In genomic region chr2:37180640-37181039, GRCh38 we compare ENCODE assay signal across 17 cellular contexts. TPM values are rescaled to one million over a fixed set of nuclear protein-coding genes. Genes with fewer than 3 reads are reported as not detected.
A peak's percentile ranks its signal among the peaks of the same experiment; 100 is the strongest.
DNase-seq lines count a peak whose midpoint lies in the region; ATAC-seq, FAIRE-seq and TF ChIP-seq lines count a peak whose summit lies in the region.
"Had no signal": no experiment of that assay in that cellular context is flagged by ENCODE, and none has a peak within 500 bp of the region (broad histone marks: within the 10 kb centered on the region; RNA-seq: fewer than 3 reads in every experiment).

No MANE protein-coding gene starts in this region.

- H4K91ac ChIP-seq in H9 (ENCODE audit: insufficient read length, low read depth, low read length) = no peak overlapping the region
- no peak overlapping the region for H4K91ac ChIP-seq in H1 (replicated peaks; ENCODE audit: insufficient read length, low read length)

- H3K23ac ChIP-seq in H9 (ENCODE audit: insufficient read length, low read depth, low read length) (no peak overlapping the region), H1 (ENCODE audit: insufficient read length) (no peak overlapping the region), mesendoderm (ENCODE audit: low read length) (no peak overlapping the region)

- no peaks in the 10 kb centered on the region for H3K27me3 ChIP-seq in H9 (ENCODE audit: insufficient read depth, low read length)
- H3K27me3 ChIP-seq in H1 (replicated peaks in 1 of 4; ENCODE audit: control insufficient read depth in 3 of 4, extremely low read depth in 1 of 4, insufficient read depth in 3 of 4, low read length in 3 of 4) = no peaks in the 10 kb centered on the region
- H3K27me3 ChIP-seq in mesendoderm (ENCODE audit: insufficient read depth, low read length, poor library complexity) = no peaks in the 10 kb centered on the region
- H3K27me3 ChIP-seq in small intestine (ENCODE audit: control insufficient read depth in 2 of 2, insufficient read depth in 2 of 2, low read length in 2 of 2) = no peaks in the 10 kb centered on the region
- no peaks in the 10 kb centered on the region for H3K27me3 ChIP-seq in PC-9 (ENCODE audit: insufficient read depth, low read depth)
- H3K27me3 ChIP-seq: BLaER1 had no signal

- H3K56ac ChIP-seq in H9 (ENCODE audit: insufficient read length, low read depth, low read length) = no peak overlapping the region
- H3K56ac ChIP-seq in H1 (replicated peaks; ENCODE audit: insufficient read length, low read depth, low read length) = no peak overlapping the region
- peak overlapping the region; percentile 47 for H3K56ac ChIP-seq in mesendoderm (ENCODE audit: low read length)

- DNase-seq in H9 (no peak), WTC11 (ENCODE audit: low spot score) (no peak), H1 (ENCODE audit: low read depth in 1 of 2, low spot score in 2 of 2) (no peak), mesendoderm (no peak), small intestine (no peak), PC-9 (no peak)
- DNase-seq: 8988T; AML-193; Caco-2; CD8-positive, alpha-beta memory T cell; DND-41; GDM1; GOT3; HFFc6; IMR-90 had no signal

- H2BK15ac ChIP-seq in H9 (ENCODE audit: low read depth, low read length) (no peak overlapping the region), H1 (ENCODE audit: low read length) (no peak overlapping the region), mesendoderm (replicated peaks; ENCODE audit: low read depth) (no peak overlapping the region)

- H3K4me3 ChIP-seq in H1 (ENCODE audit: extremely low read depth in 1 of 4, insufficient read depth in 2 of 4, low read depth in 3 of 4, low read length in 4 of 4) (no peak overlapping the region), mesendoderm (ENCODE audit: low read length) (no peak overlapping the region), small intestine (ENCODE audit: low read depth in 1 of 2, low read length in 2 of 2) (no peak overlapping the region), PC-9 (no peak overlapping the region)
- H3K4me3 ChIP-seq: BLaER1 had no signal

- H3K4me1 Mint-ChIP-seq in H9 (peaks cover 25 to 29% of the 10 kb centered on the region in 2 experiments), WTC11 (peaks cover 26% of the 10 kb centered on the region)
- H3K4me1 Mint-ChIP-seq: CD8-positive, alpha-beta memory T cell had no signal

- H3K4ac ChIP-seq in H9 (ENCODE audit: low read depth, low read length) (no peak overlapping the region), H1 (replicated peaks; ENCODE audit: insufficient read length, low read depth, low read length) (no peak overlapping the region), mesendoderm (ENCODE audit: low read depth, low read length) (peak overlapping the region; percentile 59)

- no CpG with 5 or more reads among the region's 5 CpGs for WGBS in H9 (ENCODE audit: extremely low coverage, insufficient read length, low lambda C conversion rate)
- WGBS in H1 (ENCODE audit: extremely low coverage in 1 of 2, insufficient coverage in 1 of 2, insufficient read length in 1 of 2, insufficient replicate concordance in 2 of 2, low coverage in 1 of 2, low lambda C conversion rate in 2 of 2, missing lambda C conversion rate in 1 of 2), 2 experiments = 89% methylated on average over 5 of the region's 5 CpGs; no CpG with 5 or more reads in 1 of the 2 experiments
- no CpG with 5 or more reads among the region's 5 CpGs for WGBS in mesendoderm (ENCODE audit: extremely low coverage, insufficient coverage, low lambda C conversion rate)
- 92 to 95% (median 92%) methylated on average over 5 of the region's 5 CpGs for WGBS in small intestine, 3 donors

- H4K20me1 ChIP-seq in H9 (ENCODE audit: control insufficient read depth, insufficient read depth, insufficient read length) = no peaks in the 10 kb centered on the region
- H4K20me1 ChIP-seq in H1 (replicated peaks in 1 of 2; ENCODE audit: control insufficient read depth in 1 of 2, insufficient read depth in 2 of 2, low read length in 2 of 2) = no peaks in the 10 kb centered on the region
- no peaks in the 10 kb centered on the region for H4K20me1 ChIP-seq in PC-9 (ENCODE audit: insufficient read depth)
- H4K20me1 ChIP-seq: BLaER1 had no signal

- H3K4me2 ChIP-seq in H9 (ENCODE audit: insufficient read depth, insufficient read length, low read length) (no peak overlapping the region), H1 (ENCODE audit: insufficient read depth in 1 of 2, low read depth in 2 of 2, low read length in 2 of 2) (no peak overlapping the region), mesendoderm (ENCODE audit: low read length) (no peak overlapping the region), PC-9 (no peak overlapping the region)
- H3K4me2 ChIP-seq: BLaER1 had no signal

- no peak for TF ChIP-seq POLR2A in H1 (IDR thresholded peaks at IDR 0.05; ENCODE audit: control extremely low read depth in 1 of 2, low read depth in 2 of 2, low read length in 2 of 2)

- no peak overlapping the region for H3K18ac ChIP-seq in H9 (ENCODE audit: insufficient read length, low read depth, low read length)
- peak overlapping the region; percentile 7; the same call in 1 of the 2 replicates for H3K18ac ChIP-seq in H1 (ENCODE audit: extremely low read depth, low read length)
- peak overlapping the region; percentile 61 for H3K18ac ChIP-seq in mesendoderm (ENCODE audit: low read length)

- H3K4me1 ChIP-seq in H9 (ENCODE audit: insufficient read depth, low read length) (no peaks in the 10 kb centered on the region), H1 (replicated peaks in 1 of 4; ENCODE audit: control insufficient read depth in 3 of 4, insufficient read depth in 4 of 4, low read length in 3 of 4) (peaks cover 0 to 9% (median 3%) of the 10 kb centered on the region in 4 experiments; a peak in 3 of 7 replicates), mesendoderm (ENCODE audit: control insufficient read depth, low read depth, low read length) (peaks cover 4% of the 10 kb centered on the region), small intestine (ENCODE audit: control insufficient read depth in 2 of 2, insufficient read depth in 1 of 2, low read depth in 1 of 2, low read length in 1 of 2) (no peaks in the 10 kb centered on the region), PC-9 (replicated peaks; ENCODE audit: insufficient read depth) (peaks cover 15% of the 10 kb centered on the region)
- H3K4me1 ChIP-seq: BLaER1 had no signal

- no peak for FAIRE-seq in H1 (lab: Jason Lieb, UNC)
- FAIRE-seq in small intestine (lab: Jason Lieb, UNC) = no peak

- H3K9ac ChIP-seq in H9 (ENCODE audit: extremely low read depth, insufficient read length, low read length) = no peak overlapping the region
- no peak overlapping the region for H3K9ac ChIP-seq in H1 (replicated peaks in 1 of 4; ENCODE audit: extremely low read depth in 1 of 4, low read depth in 3 of 4, low read length in 3 of 4)
- no peak overlapping the region for H3K9ac ChIP-seq in mesendoderm (ENCODE audit: low read length)
- H3K9ac ChIP-seq: BLaER1 had no signal

- ATAC-seq in WTC11 (no peak), GM21529 (IDR thresholded peaks at IDR 0.05; ENCODE audit: unreplicated experiment) (no peak)

- H3K23me2 ChIP-seq in H9 (ENCODE audit: insufficient read length, low read depth, low read length, poor library complexity, severe bottlenecking) = no peaks in the 10 kb centered on the region
- H3K23me2 ChIP-seq in H1 (ENCODE audit: low read depth, low read length) = no peaks in the 10 kb centered on the region

- intact Hi-C loops in PC-9 (cut with micrococcal nuclease; ENCODE audit: unreplicated experiment) = no loop called here

- H3K14ac ChIP-seq in H9 (ENCODE audit: insufficient read depth, low read length) (no peak overlapping the region), H1 (ENCODE audit: insufficient read length) (no peak overlapping the region)

- H3K9me3 ChIP-seq in H9 (ENCODE audit: control insufficient read depth, low read depth, low read length) (no peaks in the 10 kb centered on the region), H1 (ENCODE audit: insufficient read depth in 2 of 2, low read depth in 1 of 2, low read length in 1 of 2) (no peaks in the 10 kb centered on the region), small intestine (ENCODE audit: control insufficient read depth, low read depth) (no peaks in the 10 kb centered on the region), PC-9 (ENCODE audit: insufficient read depth, low read depth) (no peaks in the 10 kb centered on the region)
- H3K9me3 ChIP-seq: BLaER1, Caco-2 had no signal

- no peaks in the 10 kb centered on the region for H3K36me3 Mint-ChIP-seq in H9 (ENCODE audit: insufficient read depth in 1 of 3, low read depth in 3 of 3)
- H3K36me3 Mint-ChIP-seq in WTC11 = no peaks in the 10 kb centered on the region
- H3K36me3 Mint-ChIP-seq: CD8-positive, alpha-beta memory T cell had no signal

- CTCF ChIA-PET in WTC11 (lab: Charles Lee) (interaction anchor here (0.6 to 1.6 kb wide), 6 partner anchors 10 to 697 kb away, joined by 3 to 4 read pairs (median 3); partner anchors contain the start of genes GPATCH11 and HEATR5B), H1 (lab: Charles Lee; ENCODE audit: partially characterized antibody) (interaction anchor here (0.6 to 6.9 kb wide), 14 partner anchors 10 to 119 kb away, joined by 3 to 67 read pairs (median 5); partner anchors contain the start of genes CEBPZOS, NDUFAF7 and SULT6B1), PC-9 (lab: Charles Lee) (no interaction called here)

- H2BK12ac ChIP-seq in H9 (ENCODE audit: insufficient read length, low read depth, low read length) = no peak overlapping the region
- H2BK12ac ChIP-seq in H1 (ENCODE audit: low read depth, low read length) = no peak overlapping the region; the same call in 1 of the 2 replicates

- no peaks in the 10 kb centered on the region for H3K36me3 ChIP-seq in H1 (ENCODE audit: control insufficient read depth in 2 of 4, insufficient read depth in 4 of 4, low read length in 3 of 4)
- no peaks in the 10 kb centered on the region for H3K36me3 ChIP-seq in mesendoderm (ENCODE audit: control insufficient read depth, insufficient read depth, low read length)
- H3K36me3 ChIP-seq in small intestine (ENCODE audit: control insufficient read depth in 2 of 2, insufficient read depth in 2 of 2, low read length in 2 of 2) = no peaks in the 10 kb centered on the region
- H3K36me3 ChIP-seq in PC-9 (ENCODE audit: low read depth) = no peaks in the 10 kb centered on the region
- H3K36me3 ChIP-seq: BLaER1 had no signal

- no peaks in the 10 kb centered on the region for H3K9me3 Mint-ChIP-seq in H9
- no peaks in the 10 kb centered on the region for H3K9me3 Mint-ChIP-seq in WTC11
- H3K9me3 Mint-ChIP-seq: CD8-positive, alpha-beta memory T cell; HFFc6 had no signal

- H2BK120ac ChIP-seq in H9 (ENCODE audit: low read depth, low read length, poor library complexity, severe bottlenecking) (no peak overlapping the region), H1 (replicated peaks; ENCODE audit: low read depth, low read length) (no peak overlapping the region), mesendoderm (ENCODE audit: low read depth, low read length) (peak overlapping the region; percentile 85)

- BruUV-seq in PC-9 (replicated peaks; lab: Mats Ljungman, UMichigan) = no TSS peak

- H2BK5ac ChIP-seq in H9 (ENCODE audit: insufficient read length, low read length) (no peak overlapping the region), H1 (ENCODE audit: low read depth, low read length) (no peak overlapping the region), mesendoderm (ENCODE audit: low read length) (no peak overlapping the region)

- H4K5ac ChIP-seq in H9 (ENCODE audit: insufficient read length, low read depth, low read length) (no peak overlapping the region), H1 (ENCODE audit: insufficient read length, low read depth, low read length) (no peak overlapping the region), mesendoderm (ENCODE audit: low read length) (no peak overlapping the region)

- no peak for TF ChIP-seq CTCF in H9 (conservative IDR thresholded peaks at IDR 0.05)
- TF ChIP-seq CTCF in WTC11 (IDR thresholded peaks at IDR 0.05) = no peak
- TF ChIP-seq CTCF in H1 (IDR thresholded peaks at IDR 0.05; ENCODE audit: control extremely low read depth in 1 of 3, insufficient read depth in 1 of 3, low read depth in 1 of 3, low read length in 3 of 3) = no peak
- no peak for TF ChIP-seq CTCF in PC-9 (conservative IDR thresholded peaks at IDR 0.05)

- H3K4me3 Mint-ChIP-seq in H9 = no peak overlapping the region
- H3K4me3 Mint-ChIP-seq in WTC11 = no peak overlapping the region
- H3K4me3 Mint-ChIP-seq: CD8-positive, alpha-beta memory T cell had no signal

- no peak overlapping the region for H2AFZ ChIP-seq in H9 (ENCODE audit: low read length)
- no peak overlapping the region for H2AFZ ChIP-seq in H1 (ENCODE audit: low read length)
- H2AFZ ChIP-seq in PC-9 = no peak overlapping the region

- H3T11ph ChIP-seq in H9 (ENCODE audit: low read length) = no peak overlapping the region

- TF ChIP-seq EP300 in H1 (IDR thresholded peaks at IDR 0.05; ENCODE audit: borderline replicate concordance in 1 of 2, low read depth in 2 of 2, low read length in 2 of 2) = no peak

- H3K27me3 Mint-ChIP-seq in H9 (ENCODE audit: low read depth) = no peaks in the 10 kb centered on the region
- no peaks in the 10 kb centered on the region for H3K27me3 Mint-ChIP-seq in WTC11 (ENCODE audit: low read depth)

- H3K9me2 ChIP-seq in PC-9 (ENCODE audit: insufficient read depth) = no peaks in the 10 kb centered on the region

- H4K8ac ChIP-seq in H9 (replicated peaks; ENCODE audit: insufficient read length, low read depth, low read length) (no peak overlapping the region), H1 (ENCODE audit: extremely low read depth, insufficient read depth, low read length) (no peak overlapping the region; the same call in 1 of the 2 replicates), mesendoderm (ENCODE audit: low read depth, low read length) (no peak overlapping the region)

- H3K27ac Mint-ChIP-seq in H9 (peak overlapping the region; percentile 78 to 98 (median 88); a peak in 6 of 7 replicates), WTC11 (no peak overlapping the region)
- H3K27ac Mint-ChIP-seq: CD8-positive, alpha-beta memory T cell; HFFc6 had no signal

- H3K79me2 ChIP-seq in H9 (ENCODE audit: insufficient read depth, low read length) (no peaks in the 10 kb centered on the region), H1 (ENCODE audit: control insufficient read depth in 1 of 2, insufficient read depth in 2 of 2, low read length in 2 of 2) (no peaks in the 10 kb centered on the region), mesendoderm (ENCODE audit: control insufficient read depth, insufficient read depth, low read length) (no peaks in the 10 kb centered on the region), PC-9 (ENCODE audit: low read depth) (no peaks in the 10 kb centered on the region)

- H3F3A ChIP-seq in PC-9 (ENCODE audit: insufficient read depth, low read depth) = peaks cover 6% of the 10 kb centered on the region; the same call in 1 of the 2 replicates

- H3K27ac ChIP-seq in H9 (ENCODE audit: insufficient read length, low read depth, low read length) = no peak overlapping the region
- no peak overlapping the region for H3K27ac ChIP-seq in H1 (ENCODE audit: low read depth, low read length)
- no peak overlapping the region for H3K27ac ChIP-seq in mesendoderm (ENCODE audit: low read depth, low read length)
- no peak overlapping the region for H3K27ac ChIP-seq in small intestine (ENCODE audit: low read depth in 1 of 2, low read length in 1 of 2)
- no peak overlapping the region for H3K27ac ChIP-seq in PC-9
- H3K27ac ChIP-seq: BLaER1 had no signal

- TF ChIP-seq RAD21 in H1 (IDR thresholded peaks at IDR 0.05 in 1 of 2, conservative IDR thresholded peaks at IDR 0.05 in 1 of 2; ENCODE audit: low read depth in 2 of 2, low read length in 2 of 2) = no peak

- H2BK20ac ChIP-seq in H9 (ENCODE audit: low read depth, low read length, poor library complexity, severe bottlenecking) (no peak overlapping the region), H1 (ENCODE audit: low read length) (no peak overlapping the region)

- H2AK5ac ChIP-seq in H9 (ENCODE audit: insufficient read length, low read length) (no peak overlapping the region), H1 (ENCODE audit: low read depth, low read length) (no peak overlapping the region), mesendoderm (ENCODE audit: low read length) (no peak overlapping the region)

- H3K79me1 ChIP-seq in H9 (ENCODE audit: insufficient read depth, low read depth, low read length, poor library complexity, severe bottlenecking) = no peaks in the 10 kb centered on the region
- H3K79me1 ChIP-seq in H1 (ENCODE audit: low read depth, low read length) = no peaks in the 10 kb centered on the region
- H3K79me1 ChIP-seq in mesendoderm (ENCODE audit: low read length) = no peaks in the 10 kb centered on the region

- POLR2A ChIA-PET in WTC11 (lab: Charles Lee) = no interaction called here
- POLR2A ChIA-PET in H1 (lab: Charles Lee; ENCODE audit: partially characterized antibody) = interaction anchor here (0.7 to 2.5 kb wide), 8 partner anchors 12 to 55 kb away, joined by 3 to 7 read pairs (median 4); partner anchors contain the start of gene CEBPZOS
- POLR2A ChIA-PET in PC-9 (lab: Charles Lee; ENCODE audit: unreplicated experiment) = no interaction called here

RNA-seq across cellular contexts. Expression of gene SULT6B1, which starts 7.8 kb away (rescaled TPM):
- total RNA-seq in H9 (2021) (not detected in 2 replicates), WTC11 (2021) (not detected in 3 replicates), PC-9 (2021) (not detected in 2 replicates)
- total RNA-seq in H1 (2021; fragmentation: NEBNext Ultra II Directional; extraction: Animal tissue kit (Norgen Biotek cat#: 25700)) = not detected in 2 replicates
- polyA plus RNA-seq in H1 (2011; rRNA removed) (not detected in 2 replicates), small intestine (not detected)
- polyA plus RNA-seq in H1 (2011; cell fraction: cytosol; rRNA removed) = not detected
- not detected for polyA plus RNA-seq in H1 (2011; cell fraction: nucleus; rRNA removed)
- polyA plus RNA-seq in H1 (2012, experiment 1 of 2) = not detected in 4 replicates
- not detected for polyA plus RNA-seq in H1 (2012, experiment 2 of 2)
- not detected for polyA plus RNA-seq in H1 (2013, experiment 1 of 2)
- not detected for polyA plus RNA-seq in H1 (2013, experiment 2 of 2)
- 0.17 TPM in 1 of 2 replicates, not detected in the other for polyA minus RNA-seq in H1 (2011; rRNA and poly(A)+ RNA removed)
- not detected for polyA minus RNA-seq in H1 (2011; cell fraction: cytosol; rRNA and poly(A)+ RNA removed)
- polyA minus RNA-seq in H1 (2011; cell fraction: nucleus; rRNA and poly(A)+ RNA removed) = not detected
- polyA plus RNA-seq in mesendoderm (2013, experiment 1 of 2) = not detected
- 0.04 TPM for polyA plus RNA-seq in mesendoderm (2013, experiment 2 of 2)
- total RNA-seq: Caco-2; CD8-positive, alpha-beta memory T cell; HFFc6; IMR-90 had no signal
- polyA plus RNA-seq: CD8-positive, alpha-beta memory T cell; IMR-90 had no signal

RNA-seq across cellular contexts. Expression of gene CEBPZOS, which starts 15.7 kb away (rescaled TPM):
- total RNA-seq in H9 (2021) (0.64 and 1.5 TPM in 2 replicates), WTC11 (2021) (123 to 136 TPM (median 129 TPM) in 3 replicates), PC-9 (2021) (46.5 and 53.2 TPM in 2 replicates)
- total RNA-seq in H1 (2021; fragmentation: NEBNext Ultra II Directional; extraction: Animal tissue kit (Norgen Biotek cat#: 25700)) = 43.5 and 43.6 TPM in 2 replicates
- polyA plus RNA-seq in H1 (2011; rRNA removed) (20.5 and 27.3 TPM in 2 replicates), small intestine (10 to 100 TPM; 25.9 to 52.8 (median 38.2) TPM)
- polyA plus RNA-seq in H1 (2011; cell fraction: cytosol; rRNA removed) = 26.4 TPM
- 10.7 TPM for polyA plus RNA-seq in H1 (2011; cell fraction: nucleus; rRNA removed)
- polyA plus RNA-seq in H1 (2012, experiment 1 of 2) = 20.0 to 27.4 TPM (median 23.2 TPM) in 4 replicates
- 3.5 TPM for polyA plus RNA-seq in H1 (2012, experiment 2 of 2)
- 65.8 TPM for polyA plus RNA-seq in H1 (2013, experiment 1 of 2)
- 67.5 TPM for polyA plus RNA-seq in H1 (2013, experiment 2 of 2)
- 10.3 and 11.3 TPM in 2 replicates for polyA minus RNA-seq in H1 (2011; rRNA and poly(A)+ RNA removed)
- polyA minus RNA-seq in H1 (2011; cell fraction: cytosol; rRNA and poly(A)+ RNA removed) = 6.0 TPM
- 13.0 TPM for polyA minus RNA-seq in H1 (2011; cell fraction: nucleus; rRNA and poly(A)+ RNA removed)
- polyA plus RNA-seq in mesendoderm (2013, experiment 1 of 2) = 23.4 TPM
- polyA plus RNA-seq in mesendoderm (2013, experiment 2 of 2) = 21.8 TPM

RNA-seq across cellular contexts. Expression of gene EIF2AK2, which starts 23.9 kb away (rescaled TPM):
- 54.2 and 55.7 TPM in 2 replicates for total RNA-seq in H9 (2021)
- total RNA-seq in WTC11 (2021) = 34.2 to 42.3 TPM (median 40.7 TPM) in 3 replicates
- total RNA-seq in H1 (2021; fragmentation: NEBNext Ultra II Directional; extraction: Animal tissue kit (Norgen Biotek cat#: 25700)) = 46.3 and 46.9 TPM in 2 replicates
- polyA plus RNA-seq in H1 (2011; rRNA removed) = 6.8 and 13.1 TPM in 2 replicates
- polyA plus RNA-seq in H1 (2011; cell fraction: cytosol; rRNA removed) = 11.5 TPM
- polyA plus RNA-seq in H1 (2011; cell fraction: nucleus; rRNA removed) = 6.3 TPM
- polyA plus RNA-seq in H1 (2012, experiment 1 of 2) = 8.3 to 20.3 TPM (median 10.9 TPM) in 4 replicates
- 1.5 TPM for polyA plus RNA-seq in H1 (2012, experiment 2 of 2)
- 27.0 TPM for polyA plus RNA-seq in H1 (2013, experiment 1 of 2)
- 27.1 TPM for polyA plus RNA-seq in H1 (2013, experiment 2 of 2)
- polyA minus RNA-seq in H1 (2011; rRNA and poly(A)+ RNA removed) = 19.4 and 29.9 TPM in 2 replicates
- 17.4 TPM for polyA minus RNA-seq in H1 (2011; cell fraction: cytosol; rRNA and poly(A)+ RNA removed)
- 33.2 TPM for polyA minus RNA-seq in H1 (2011; cell fraction: nucleus; rRNA and poly(A)+ RNA removed)
- polyA plus RNA-seq in mesendoderm (2013, experiment 1 of 2) = 28.3 TPM
- 27.0 TPM for polyA plus RNA-seq in mesendoderm (2013, experiment 2 of 2)
- polyA plus RNA-seq in small intestine = 10 to 100 TPM in 1 of 3 donors, 1 to 10 TPM in 2; 4.3 to 10.8 (median 5.8) TPM
- 39.8 and 61.2 TPM in 2 replicates for total RNA-seq in PC-9 (2021)

RNA-seq across cellular contexts. Expression of gene CEBPZ, which starts 50.8 kb away (rescaled TPM):
- 252 and 281 TPM in 2 replicates for total RNA-seq in H9 (2021)
- 127 to 146 TPM (median 132 TPM) in 3 replicates for total RNA-seq in WTC11 (2021)
- total RNA-seq in H1 (2021; fragmentation: NEBNext Ultra II Directional; extraction: Animal tissue kit (Norgen Biotek cat#: 25700)) = 186 and 201 TPM in 2 replicates
- polyA plus RNA-seq in H1 (2011; rRNA removed) = 14.7 and 19.1 TPM in 2 replicates
- polyA plus RNA-seq in H1 (2011; cell fraction: cytosol; rRNA removed) = 51.8 TPM
- 21.0 TPM for polyA plus RNA-seq in H1 (2011; cell fraction: nucleus; rRNA removed)
- polyA plus RNA-seq in H1 (2012, experiment 1 of 2) = 107 to 213 TPM (median 119 TPM) in 4 replicates
- polyA plus RNA-seq in H1 (2012, experiment 2 of 2) = 17.0 TPM
- polyA plus RNA-seq in H1 (2013, experiment 1 of 2) = 165 TPM
- 155 TPM for polyA plus RNA-seq in H1 (2013, experiment 2 of 2)
- 66.2 and 97.0 TPM in 2 replicates for polyA minus RNA-seq in H1 (2011; rRNA and poly(A)+ RNA removed)
- polyA minus RNA-seq in H1 (2011; cell fraction: cytosol; rRNA and poly(A)+ RNA removed) = 53.7 TPM
- 108 TPM for polyA minus RNA-seq in H1 (2011; cell fraction: nucleus; rRNA and poly(A)+ RNA removed)
- polyA plus RNA-seq in mesendoderm (2013, experiment 1 of 2) = 101 TPM
- polyA plus RNA-seq in mesendoderm (2013, experiment 2 of 2) = 105 TPM
- polyA plus RNA-seq in small intestine = 10 to 100 TPM; 46.9 to 55.4 (median 52.6) TPM
- total RNA-seq in PC-9 (2021) = 29.2 and 35.7 TPM in 2 replicates

RNA-seq across cellular contexts. Expression of gene NDUFAF7, which starts 50.8 kb away (rescaled TPM):
- total RNA-seq in H9 (2021) (103 and 108 TPM in 2 replicates), WTC11 (2021) (42.9 to 57.8 TPM (median 44.9 TPM) in 3 replicates), PC-9 (2021) (18.8 and 21.9 TPM in 2 replicates)
- total RNA-seq in H1 (2021; fragmentation: NEBNext Ultra II Directional; extraction: Animal tissue kit (Norgen Biotek cat#: 25700)) = 46.8 and 56.0 TPM in 2 replicates
- polyA plus RNA-seq in H1 (2011; rRNA removed) (34.0 and 50.2 TPM in 2 replicates), small intestine (10 to 100 TPM in 2 of 3 donors, 1 to 10 TPM in 1; 9.0 to 10.8 (median 10.7) TPM)
- 57.3 TPM for polyA plus RNA-seq in H1 (2011; cell fraction: cytosol; rRNA removed)
- polyA plus RNA-seq in H1 (2011; cell fraction: nucleus; rRNA removed) = 59.4 TPM
- 59.6 to 93.2 TPM (median 63.5 TPM) in 4 replicates for polyA plus RNA-seq in H1 (2012, experiment 1 of 2)
- polyA plus RNA-seq in H1 (2012, experiment 2 of 2) = 8.7 TPM
- polyA plus RNA-seq in H1 (2013, experiment 1 of 2) = 32.4 TPM
- 27.8 TPM for polyA plus RNA-seq in H1 (2013, experiment 2 of 2)
- 43.5 and 55.3 TPM in 2 replicates for polyA minus RNA-seq in H1 (2011; rRNA and poly(A)+ RNA removed)
- 18.1 TPM for polyA minus RNA-seq in H1 (2011; cell fraction: cytosol; rRNA and poly(A)+ RNA removed)
- polyA minus RNA-seq in H1 (2011; cell fraction: nucleus; rRNA and poly(A)+ RNA removed) = 54.8 TPM
- 14.8 TPM for polyA plus RNA-seq in mesendoderm (2013, experiment 1 of 2)
- polyA plus RNA-seq in mesendoderm (2013, experiment 2 of 2) = 14.3 TPM

Comparison
In these comparisons a context has a peak if more than half of its experiments do, and no peak if none do; other contexts are left out.
1. RNA of gene CEBPZOS, which starts 15.7 kb away (total RNA-seq): 123 to 136 TPM in WTC11, 46.5 to 53.2 TPM in PC-9 and 43.5 to 43.6 TPM in H1; 0.64 to 1.5 TPM in H9; every median in the first group is over 10 times any median in the second.